Comparison of ENCODE assay signal across 5 cellular contexts in the genomic region with DNA sequence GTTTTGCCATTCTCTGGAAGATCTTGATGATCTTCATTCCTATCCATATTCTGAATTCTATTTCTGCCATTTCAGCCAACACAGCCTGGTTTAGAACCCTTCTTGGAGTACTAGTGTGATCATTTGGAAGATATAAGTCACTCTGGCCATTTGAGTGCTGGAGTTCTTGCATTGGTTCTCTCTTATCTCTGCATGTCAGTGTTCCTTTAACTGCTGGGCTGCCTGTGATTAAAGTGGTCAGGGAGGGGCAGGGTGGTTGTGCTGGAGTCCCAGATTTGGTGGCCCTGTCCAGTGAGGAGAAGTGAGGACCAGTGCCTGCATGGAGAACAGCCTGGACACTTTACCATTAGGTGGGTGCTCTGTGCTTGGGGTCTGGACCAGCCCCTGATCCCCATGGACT.
"Had no signal": no experiment of that assay in that cellular context is flagged by ENCODE, and none has a peak within 500 bp of the region (broad histone marks: within the 10 kb centered on the region; RNA-seq: fewer than 3 reads in every experiment).

No MANE protein-coding gene starts in this region.

- H3K27ac Mint-ChIP-seq: GM23338, H9 had no signal

- ATAC-seq: GM23338 had no signal

- H3K4me3 Mint-ChIP-seq: GM23338, H9 had no signal

- H3K4me1 Mint-ChIP-seq: GM23338 had no signal

- DNase-seq: H9, HCEC 1CT, IMR-90, KBM-7 had no signal
